ENCODE assay signal across 8 cellular contexts in genomic region chr1:59354754-59355337, GRCh38. TPM values are rescaled to one million over a fixed set of nuclear protein-coding genes. Genes with fewer than 3 reads are reported as not detected.
DNase-seq lines count a peak whose midpoint lies in the region; ATAC-seq and TF ChIP-seq lines count a peak whose summit lies in the region.

No MANE protein-coding gene starts in this region.

- no peak overlapping the region for H3K4me2 ChIP-seq in OCI-LY7 (ENCODE audit: low read length)

- TF ChIP-seq CTCF in OCI-LY7 (conservative IDR thresholded peaks at IDR 0.05; ENCODE audit: low read length): no peak

- BruUV-seq in OCI-LY7 (replicated peaks; lab: Mats Ljungman, UMichigan): no TSS peak

- H3K36me3 ChIP-seq in OCI-LY7 (ENCODE audit: insufficient read depth, low read length): no peaks in the 10 kb centered on the region

- no peaks in the 10 kb centered on the region for H4K20me1 ChIP-seq in OCI-LY7 (ENCODE audit: insufficient read depth, low read length)

- no peaks in the 10 kb centered on the region for H3K9me2 ChIP-seq in OCI-LY7 (ENCODE audit: insufficient read depth, low read length)

- no peaks in the 10 kb centered on the region for H3K4me1 ChIP-seq in OCI-LY7 (ENCODE audit: insufficient read depth, low read length, poor library complexity, severe bottlenecking)

- no peak overlapping the region for H3K4me3 ChIP-seq in OCI-LY7 (ENCODE audit: low read depth, low read length, poor library complexity, severe bottlenecking)

- peak; percentile 65 for DNase-seq in Daoy (ENCODE audit: low read depth)
- DNase-seq in kidney glomerular epithelial cell (lab: John Stamatoyannopoulos, UW): peak; percentile 61
- DNase-seq in OCI-LY7 (ENCODE audit: low spot score): no peak
- DNase-seq in NCI-H2081 treated with DMSO at 0.1 percent for 48 hours (lab: John Stamatoyannopoulos, UW): no peak
- no peak for DNase-seq in activated gamma-delta T cell treated with Interleukin-2 at 50 U/mL for 16 hours
- no peak for DNase-seq in OCI-M2 (lab: John Stamatoyannopoulos, UW; ENCODE audit: unreplicated experiment)

- no peaks in the 10 kb centered on the region for H3K9me3 ChIP-seq in OCI-LY7 (ENCODE audit: low read length)

- peak; percentile 78 for ATAC-seq in GM19395 (IDR thresholded peaks at IDR 0.05; ENCODE audit: unreplicated experiment)
- peak; percentile 64 for ATAC-seq in HG03378 (IDR thresholded peaks at IDR 0.05; ENCODE audit: unreplicated experiment)

- intact Hi-C loops in OCI-LY7 (cut with micrococcal nuclease; ENCODE audit: unreplicated experiment): no loop called here

- CTCF ChIA-PET in OCI-LY7 (lab: Charles Lee; ENCODE audit: unreplicated experiment): no interaction called here

- POLR2A ChIA-PET in OCI-LY7 (lab: Charles Lee): interaction anchor here (0.6 kb wide), 1 partner anchor 454 kb away, joined by 3 read pairs; no protein-coding TSS in a partner anchor

- H2AFZ ChIP-seq in OCI-LY7 (ENCODE audit: low read length): no peak overlapping the region

- H3K27ac ChIP-seq in OCI-LY7 (ENCODE audit: low read depth, low read length, poor library complexity, severe bottlenecking): no peak overlapping the region

- no peaks in the 10 kb centered on the region for H3K79me2 ChIP-seq in OCI-LY7 (ENCODE audit: insufficient read depth, low read depth, low read length)

RNA-seq across cellular contexts. Expression of gene FGGY, which starts 58.0 kb away (rescaled TPM):
- total RNA-seq in Daoy (2014; rRNA removed; shearing (Covaris generic)): 15.2 and 15.7 TPM in 2 replicates
- total RNA-seq in OCI-LY7 (2014; rRNA removed; shearing (Covaris generic)): 0.18 and 0.63 TPM in 2 replicates
- 4.5 and 4.9 TPM in 2 replicates for total RNA-seq in OCI-LY7 (2022)

Comparison
In these comparisons a context has a peak if more than half of its experiments do, and no peak if none do; other contexts are left out.
1. DNase-seq: peak in Daoy (single experiment) and kidney glomerular epithelial cell (single experiment); none in OCI-LY7 (single experiment), NCI-H2081 treated with DMSO at 0.1 percent for 48 hours (single experiment), activated gamma-delta T cell treated with Interleukin-2 at 50 U/mL for 16 hours (single experiment) and OCI-M2 (single experiment).